Comparison of ENCODE assay signal across 12 cellular contexts in the genomic region with DNA sequence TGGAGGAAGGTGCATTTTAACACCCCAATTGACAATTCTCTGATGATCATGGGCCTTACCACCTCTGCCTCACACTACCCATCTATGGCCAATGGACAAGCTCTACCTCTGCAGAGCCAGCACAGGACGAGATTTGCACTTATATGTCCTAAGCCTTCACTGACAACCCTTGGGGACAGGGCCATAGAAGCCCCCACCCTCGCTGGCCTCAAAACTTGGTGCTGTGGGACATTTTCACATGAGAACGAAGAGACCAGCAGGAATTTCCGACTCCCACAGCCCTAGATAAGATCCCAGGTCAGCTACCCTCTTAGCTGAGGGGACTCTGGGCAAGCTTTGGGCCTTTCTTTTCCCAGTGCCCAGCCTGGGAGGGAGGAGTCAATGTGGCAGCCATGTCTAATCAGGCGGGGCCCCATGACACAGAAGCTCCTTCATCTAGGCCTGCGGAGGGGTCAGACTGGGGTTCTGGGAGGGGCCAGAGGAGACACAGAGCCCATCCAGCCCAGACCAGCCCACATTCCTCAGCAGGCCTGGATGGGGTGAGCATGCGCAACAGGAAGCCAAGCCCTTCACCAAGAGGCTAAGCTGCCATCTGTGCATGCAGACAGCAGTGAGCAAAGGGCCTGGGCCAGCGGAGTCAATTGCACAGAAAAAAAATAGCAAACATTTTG. TPM values are rescaled to one million over a fixed set of nuclear protein-coding genes. Genes with fewer than 3 reads are reported as not detected.
DNase-seq lines count a peak whose midpoint lies in the region; ATAC-seq and TF ChIP-seq lines count a peak whose summit lies in the region.
"Had no signal": no experiment of that assay in that cellular context is flagged by ENCODE, and none has a peak within 500 bp of the region (broad histone marks: within the 10 kb centered on the region; RNA-seq: fewer than 3 reads in every experiment).

No MANE protein-coding gene starts in this region.

- POLR2A ChIA-PET in WTC11 (lab: Charles Lee): interaction anchor here (0.9 to 1.3 kb wide), 3 partner anchors 12 to 325 kb away, joined by 3 to 7 read pairs (median 3); a partner anchor contains a TSS

- no peak overlapping the region for H3K4me3 Mint-ChIP-seq in WTC11
- H3K4me3 Mint-ChIP-seq in osteocyte (ENCODE audit: unreplicated experiment): no peak overlapping the region
- H3K4me3 Mint-ChIP-seq: activated naive CD4-positive, alpha-beta T cell treated with anti-CD3 and anti-CD28 coated beads, Interleukin-2, amount 10 ng/mL, durations not matched to agents 7 days and 5 days; CD4-positive, alpha-beta T cell; naive thymus-derived CD8-positive, alpha-beta T cell had no signal

- CTCF ChIA-PET in WTC11 (lab: Charles Lee): interaction anchor here (0.8 to 2.6 kb wide), 8 partner anchors 12 to 234 kb away, joined by 3 to 6 read pairs (median 4); a partner anchor contains a TSS

- H3K27me3 Mint-ChIP-seq in WTC11 (ENCODE audit: low read depth) (no peaks in the 10 kb centered on the region), osteocyte (ENCODE audit: unreplicated experiment) (no peaks in the 10 kb centered on the region)
- H3K27me3 Mint-ChIP-seq: activated naive CD4-positive, alpha-beta T cell treated with anti-CD3 and anti-CD28 coated beads, Interleukin-2, amount 10 ng/mL, durations not matched to agents 7 days and 5 days had no signal

- H3K36me3 Mint-ChIP-seq in WTC11 (no peaks in the 10 kb centered on the region), osteocyte (ENCODE audit: unreplicated experiment) (no peaks in the 10 kb centered on the region)
- H3K36me3 Mint-ChIP-seq: activated naive CD4-positive, alpha-beta T cell treated with anti-CD3 and anti-CD28 coated beads, Interleukin-2, amount 10 ng/mL, durations not matched to agents 7 days and 5 days; naive thymus-derived CD8-positive, alpha-beta T cell had no signal

- peak overlapping the region; percentile 65 for H3K27ac Mint-ChIP-seq in WTC11
- H3K27ac Mint-ChIP-seq in osteocyte (ENCODE audit: unreplicated experiment): no peak overlapping the region
- H3K27ac Mint-ChIP-seq: activated naive CD4-positive, alpha-beta T cell treated with anti-CD3 and anti-CD28 coated beads, Interleukin-2, amount 10 ng/mL, durations not matched to agents 7 days and 5 days; CD4-positive, alpha-beta T cell; naive thymus-derived CD8-positive, alpha-beta T cell had no signal

- ATAC-seq in WTC11 (peak; percentile 76), left ventricle myocardium superior (peak; percentile 50), GM18909 (IDR thresholded peaks at IDR 0.05; ENCODE audit: poor library complexity, unreplicated experiment) (no peak), GM21528 (IDR thresholded peaks at IDR 0.05; ENCODE audit: low FRiP score, unreplicated experiment) (no peak)
- ATAC-seq: naive thymus-derived CD8-positive, alpha-beta T cell had no signal

- H3K4me1 Mint-ChIP-seq in WTC11: peaks cover 60% of the 10 kb centered on the region
- no peaks in the 10 kb centered on the region for H3K4me1 Mint-ChIP-seq in osteocyte (ENCODE audit: unreplicated experiment)
- H3K4me1 Mint-ChIP-seq: activated naive CD4-positive, alpha-beta T cell treated with anti-CD3 and anti-CD28 coated beads, Interleukin-2, amount 10 ng/mL, durations not matched to agents 7 days and 5 days had no signal

- DNase-seq in EL: peak; percentile 22
- DNase-seq in WTC11 (ENCODE audit: low spot score): peak; percentile 74
- peak; percentile 41 for DNase-seq in left ventricle myocardium superior
- DNase-seq in osteocyte (ENCODE audit: extremely low spot score, unreplicated experiment): peak; percentile 63
- no peak for DNase-seq in stimulated activated CD4-positive, alpha-beta T cell treated with anti-CD3 and anti-CD28 coated beads, Interleukin-4, amount 100 ng/mL, for 4 hours
- no peak for DNase-seq in NCI-H1105 treated with DMSO at 0.1 percent for 48 hours (lab: John Stamatoyannopoulos, UW)
- DNase-seq: activated naive CD4-positive, alpha-beta T cell treated with anti-CD3 and anti-CD28 coated beads, Interleukin-2, amount 10 ng/mL, durations not matched to agents 7 days and 5 days; CD4-positive, alpha-beta T cell; esophagus squamous epithelium; naive thymus-derived CD8-positive, alpha-beta T cell had no signal

- intact Hi-C loops in left ventricle myocardium superior (cut with micrococcal nuclease): no loop called here

- H3K9me3 Mint-ChIP-seq in WTC11 (no peaks in the 10 kb centered on the region), osteocyte (ENCODE audit: unreplicated experiment) (peaks cover 4% of the 10 kb centered on the region)
- H3K9me3 Mint-ChIP-seq: activated naive CD4-positive, alpha-beta T cell treated with anti-CD3 and anti-CD28 coated beads, Interleukin-2, amount 10 ng/mL, durations not matched to agents 7 days and 5 days; CD4-positive, alpha-beta T cell had no signal

- TF ChIP-seq CTCF in WTC11 (IDR thresholded peaks at IDR 0.05) (no peak), osteocyte (IDR thresholded peaks at IDR 0.05) (no peak)

TF ChIP-seq in WTC11, 78 proteins besides CTCF, POLR2A, EP300 and RAD21:
- TF ChIP-seq SMAD4 (CRISPR knock-in tag; IDR thresholded peaks at IDR 0.05) (no peak), ZNF317 (CRISPR knock-in tag; IDR thresholded peaks at IDR 0.05; ENCODE audit: borderline replicate concordance, low read depth) (no peak), TEAD4 (CRISPR knock-in tag; IDR thresholded peaks at IDR 0.05) (no peak), PRRX2 (CRISPR knock-in tag; IDR thresholded peaks at IDR 0.05) (no peak), SMAD3 (CRISPR knock-in tag; IDR thresholded peaks at IDR 0.05; ENCODE audit: borderline replicate concordance) (no peak), SOX15 (CRISPR knock-in tag; IDR thresholded peaks at IDR 0.05) (no peak), FOXK1 (CRISPR knock-in tag; IDR thresholded peaks at IDR 0.05) (no peak), FOXP1 (CRISPR knock-in tag; IDR thresholded peaks at IDR 0.05; ENCODE audit: borderline replicate concordance) (no peak), FOXJ3 (CRISPR knock-in tag; IDR thresholded peaks at IDR 0.05; ENCODE audit: borderline replicate concordance) (no peak), ATF1 (CRISPR knock-in tag; IDR thresholded peaks at IDR 0.05) (no peak), NR3C1 (CRISPR knock-in tag; conservative IDR thresholded peaks at IDR 0.05; ENCODE audit: low read depth) (no peak), ESRRA (CRISPR knock-in tag; IDR thresholded peaks at IDR 0.05; ENCODE audit: borderline replicate concordance) (no peak), NR1H2 (CRISPR knock-in tag; IDR thresholded peaks at IDR 0.05) (no peak), GRHL2 (CRISPR knock-in tag; IDR thresholded peaks at IDR 0.05; ENCODE audit: insufficient replicate concordance, severe bottlenecking) (no peak), ZNF396 (CRISPR knock-in tag; IDR thresholded peaks at IDR 0.05; ENCODE audit: borderline replicate concordance) (no peak), ZNF423 (CRISPR knock-in tag; IDR thresholded peaks at IDR 0.05) (no peak)
- TF ChIP-seq, protein P1, sequence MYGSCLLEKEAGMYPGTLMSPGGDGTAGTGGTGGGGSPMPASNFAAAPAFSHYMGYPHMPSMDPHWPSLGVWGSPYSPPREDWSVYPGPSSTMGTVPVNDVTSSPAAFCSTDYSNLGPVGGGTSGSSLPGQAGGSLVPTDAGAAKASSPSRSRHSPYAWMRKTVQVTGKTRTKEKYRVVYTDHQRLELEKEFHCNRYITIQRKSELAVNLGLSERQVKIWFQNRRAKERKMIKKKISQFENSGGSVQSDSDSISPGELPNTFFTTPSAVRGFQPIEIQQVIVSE (CRISPR knock-in tag; IDR thresholded peaks at IDR 0.05; ENCODE audit: borderline replicate concordance): no peak
- TF ChIP-seq, protein P2, sequence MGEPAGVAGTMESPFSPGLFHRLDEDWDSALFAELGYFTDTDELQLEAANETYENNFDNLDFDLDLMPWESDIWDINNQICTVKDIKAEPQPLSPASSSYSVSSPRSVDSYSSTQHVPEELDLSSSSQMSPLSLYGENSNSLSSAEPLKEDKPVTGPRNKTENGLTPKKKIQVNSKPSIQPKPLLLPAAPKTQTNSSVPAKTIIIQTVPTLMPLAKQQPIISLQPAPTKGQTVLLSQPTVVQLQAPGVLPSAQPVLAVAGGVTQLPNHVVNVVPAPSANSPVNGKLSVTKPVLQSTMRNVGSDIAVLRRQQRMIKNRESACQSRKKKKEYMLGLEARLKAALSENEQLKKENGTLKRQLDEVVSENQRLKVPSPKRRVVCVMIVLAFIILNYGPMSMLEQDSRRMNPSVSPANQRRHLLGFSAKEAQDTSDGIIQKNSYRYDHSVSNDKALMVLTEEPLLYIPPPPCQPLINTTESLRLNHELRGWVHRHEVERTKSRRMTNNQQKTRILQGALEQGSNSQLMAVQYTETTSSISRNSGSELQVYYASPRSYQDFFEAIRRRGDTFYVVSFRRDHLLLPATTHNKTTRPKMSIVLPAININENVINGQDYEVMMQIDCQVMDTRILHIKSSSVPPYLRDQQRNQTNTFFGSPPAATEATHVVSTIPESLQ (CRISPR knock-in tag; IDR thresholded peaks at IDR 0.05): no peak
- TF ChIP-seq, protein P3, sequence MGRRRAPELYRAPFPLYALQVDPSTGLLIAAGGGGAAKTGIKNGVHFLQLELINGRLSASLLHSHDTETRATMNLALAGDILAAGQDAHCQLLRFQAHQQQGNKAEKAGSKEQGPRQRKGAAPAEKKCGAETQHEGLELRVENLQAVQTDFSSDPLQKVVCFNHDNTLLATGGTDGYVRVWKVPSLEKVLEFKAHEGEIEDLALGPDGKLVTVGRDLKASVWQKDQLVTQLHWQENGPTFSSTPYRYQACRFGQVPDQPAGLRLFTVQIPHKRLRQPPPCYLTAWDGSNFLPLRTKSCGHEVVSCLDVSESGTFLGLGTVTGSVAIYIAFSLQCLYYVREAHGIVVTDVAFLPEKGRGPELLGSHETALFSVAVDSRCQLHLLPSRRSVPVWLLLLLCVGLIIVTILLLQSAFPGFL (CRISPR knock-in tag; IDR thresholded peaks at IDR 0.05; ENCODE audit: borderline replicate concordance): no peak
TF ChIP-seq in WTC11: peak in this region for 0.

RNA-seq across cellular contexts. Expression of a gene that starts 12.1 kb away (rescaled TPM):
- total RNA-seq in WTC11 (2021) (37.9 to 43.1 TPM (median 39.9 TPM) in 3 replicates), left ventricle myocardium superior (11.7 TPM), osteocyte (27.8 and 29.7 TPM in 2 replicates)

Comparison
In these comparisons a context has a peak if more than half of its experiments do, and no peak if none do; other contexts are left out.
1. DNase-seq: peak in EL (single experiment), WTC11 (single experiment), left ventricle myocardium superior (single experiment) and osteocyte (single experiment); none in stimulated activated CD4-positive, alpha-beta T cell treated with anti-CD3 and anti-CD28 coated beads, Interleukin-4, amount 100 ng/mL, for 4 hours (0 of 2) and NCI-H1105 treated with DMSO at 0.1 percent for 48 hours (single experiment).
2. ATAC-seq: peak in WTC11 (single experiment) and left ventricle myocardium superior (single experiment); none in GM18909 (single experiment) and GM21528 (single experiment).